Comparison of ENCODE assay signal across 1 cellular context in the genomic region with DNA sequence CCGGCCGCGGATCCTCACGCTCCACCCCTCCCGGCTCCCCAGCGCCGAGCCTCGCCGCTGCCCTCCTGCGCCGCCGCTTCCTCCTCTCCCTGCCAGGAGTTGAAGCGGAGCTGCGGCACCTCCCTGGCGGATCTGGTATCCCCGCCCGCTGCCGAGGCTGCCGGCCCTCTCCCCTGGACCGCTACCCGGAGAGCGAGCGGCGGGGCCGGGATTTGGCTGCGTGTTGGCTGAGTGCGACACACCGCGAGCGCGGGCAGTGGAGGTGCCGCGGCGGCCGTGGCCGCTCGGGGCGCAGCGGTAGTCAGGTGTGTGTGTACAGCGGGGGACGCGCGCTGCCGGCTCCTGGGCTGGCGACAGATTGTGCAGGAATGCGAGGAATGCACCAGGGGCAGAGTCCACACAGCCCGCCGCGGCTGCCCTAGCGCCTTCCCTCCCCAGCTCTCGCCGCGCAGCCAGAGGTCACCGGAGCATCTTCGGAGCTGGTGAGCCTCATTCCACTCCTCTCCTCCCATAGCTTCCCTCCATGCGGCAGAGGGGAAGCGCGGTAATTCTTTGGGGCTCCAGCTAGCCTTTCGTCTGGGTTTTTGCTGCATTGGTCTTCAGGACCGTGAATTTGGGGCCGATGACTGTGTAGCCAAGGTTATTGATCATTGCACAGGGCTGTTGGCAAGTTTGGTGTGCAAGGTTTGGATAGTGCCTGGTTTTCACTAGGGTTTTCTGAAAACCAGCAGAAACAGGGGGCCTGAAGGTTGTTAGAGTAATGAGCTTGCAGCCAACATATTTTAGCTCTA.
TF ChIP-seq lines count a peak whose summit lies in the region.

No MANE protein-coding gene starts in this region.

TF ChIP-seq in HepG2, 621 proteins besides CTCF, POLR2A, EP300 and RAD21 (continued from another document and continues in another):
- TF ChIP-seq SALL1 (CRISPR knock-in tag; IDR thresholded peaks at IDR 0.05) (peak; percentile 99), AHR (CRISPR knock-in tag; IDR thresholded peaks at IDR 0.05) (peak; percentile 74), KLF13 (CRISPR knock-in tag; IDR thresholded peaks at IDR 0.05) (peak; percentile 77; the same call in 1 of the 2 replicates), ZBED4 (CRISPR knock-in tag; IDR thresholded peaks at IDR 0.05; ENCODE audit: borderline replicate concordance) (peak; percentile 84; the same call in 1 of the 2 replicates), REXO4 (CRISPR knock-in tag; IDR thresholded peaks at IDR 0.05; ENCODE audit: borderline replicate concordance) (no peak), PHB2 (IDR thresholded peaks at IDR 0.05; ENCODE audit: partially characterized antibody) (no peak), RFXANK (CRISPR knock-in tag; IDR thresholded peaks at IDR 0.05) (peak; percentile 57; the same call in 1 of the 2 replicates), TP53 (CRISPR knock-in tag; conservative IDR thresholded peaks at IDR 0.05) (peak; percentile 53), ZIK1 (CRISPR knock-in tag; IDR thresholded peaks at IDR 0.05; ENCODE audit: borderline replicate concordance, low read depth) (peak; percentile 96; the same call in 1 of the 2 replicates), ZBTB44 (CRISPR knock-in tag; IDR thresholded peaks at IDR 0.05) (0 out of 2 replicates have a peak, but pooled peaks have one; percentile 72), CREM (IDR thresholded peaks at IDR 0.05) (peak; percentile 35; the same call in 1 of the 2 replicates), CREM (CRISPR knock-in tag; IDR thresholded peaks at IDR 0.05) (no peak), ZNF350 (CRISPR knock-in tag; IDR thresholded peaks at IDR 0.05; ENCODE audit: borderline replicate concordance, low read depth) (peak; percentile 100), DPF2 (CRISPR knock-in tag; IDR thresholded peaks at IDR 0.05; ENCODE audit: borderline replicate concordance, low read depth) (peak; percentile 98), SSRP1 (CRISPR knock-in tag; IDR thresholded peaks at IDR 0.05) (peak; percentile 92; the same call in 1 of the 2 replicates), GABPA (IDR thresholded peaks at IDR 0.05; ENCODE audit: low read depth, low read length) (no peak), GABPA (CRISPR knock-in tag; IDR thresholded peaks at IDR 0.05; ENCODE audit: low read depth) (peak; percentile 36; the same call in 1 of the 2 replicates), ZNF143 (CRISPR knock-in tag; IDR thresholded peaks at IDR 0.05) (peak; percentile 68; the same call in 1 of the 2 replicates), ZNF720 (CRISPR knock-in tag; IDR thresholded peaks at IDR 0.05) (peak; percentile 6; the same call in 1 of the 2 replicates), ZBTB4 (CRISPR knock-in tag; IDR thresholded peaks at IDR 0.05; ENCODE audit: borderline replicate concordance) (peak; percentile 99), TBL1XR1 (IDR thresholded peaks at IDR 0.05; ENCODE audit: borderline replicate concordance, low read length, partially characterized antibody) (peak; percentile 91), ZNF10 (CRISPR knock-in tag; IDR thresholded peaks at IDR 0.05; ENCODE audit: borderline replicate concordance, low read depth) (no peak), HOXA3 (CRISPR knock-in tag; IDR thresholded peaks at IDR 0.05) (peak; percentile 96), PRPF4 (IDR thresholded peaks at IDR 0.05; ENCODE audit: low read depth, low read length, poor library complexity, severe bottlenecking) (no peak), GFI1 (CRISPR knock-in tag; IDR thresholded peaks at IDR 0.05; ENCODE audit: borderline replicate concordance) (peak; percentile 91), ZFP1 (CRISPR knock-in tag; IDR thresholded peaks at IDR 0.05) (peak; percentile 74), SNRNP70 (IDR thresholded peaks at IDR 0.05; ENCODE audit: low read depth, low read length) (no peak), ZNF121 (CRISPR knock-in tag; IDR thresholded peaks at IDR 0.05) (peak; percentile 59), ZFAT (CRISPR knock-in tag; conservative IDR thresholded peaks at IDR 0.05) (0 out of 2 replicates have a peak, but pooled peaks have one; percentile 50), ZBTB38 (CRISPR knock-in tag; IDR thresholded peaks at IDR 0.05) (peak; percentile 95)
- TF ChIP-seq, protein P1, sequence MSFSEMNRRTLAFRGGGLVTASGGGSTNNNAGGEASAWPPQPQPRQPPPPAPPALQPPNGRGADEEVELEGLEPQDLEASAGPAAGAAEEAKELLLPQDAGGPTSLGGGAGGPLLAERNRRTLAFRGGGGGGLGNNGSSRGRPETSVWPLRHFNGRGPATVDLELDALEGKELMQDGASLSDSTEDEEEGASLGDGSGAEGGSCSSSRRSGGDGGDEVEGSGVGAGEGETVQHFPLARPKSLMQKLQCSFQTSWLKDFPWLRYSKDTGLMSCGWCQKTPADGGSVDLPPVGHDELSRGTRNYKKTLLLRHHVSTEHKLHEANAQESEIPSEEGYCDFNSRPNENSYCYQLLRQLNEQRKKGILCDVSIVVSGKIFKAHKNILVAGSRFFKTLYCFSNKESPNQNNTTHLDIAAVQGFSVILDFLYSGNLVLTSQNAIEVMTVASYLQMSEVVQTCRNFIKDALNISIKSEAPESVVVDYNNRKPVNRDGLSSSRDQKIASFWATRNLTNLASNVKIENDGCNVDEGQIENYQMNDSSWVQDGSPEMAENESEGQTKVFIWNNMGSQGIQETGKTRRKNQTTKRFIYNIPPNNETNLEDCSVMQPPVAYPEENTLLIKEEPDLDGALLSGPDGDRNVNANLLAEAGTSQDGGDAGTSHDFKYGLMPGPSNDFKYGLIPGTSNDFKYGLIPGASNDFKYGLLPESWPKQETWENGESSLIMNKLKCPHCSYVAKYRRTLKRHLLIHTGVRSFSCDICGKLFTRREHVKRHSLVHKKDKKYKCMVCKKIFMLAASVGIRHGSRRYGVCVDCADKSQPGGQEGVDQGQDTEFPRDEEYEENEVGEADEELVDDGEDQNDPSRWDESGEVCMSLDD (CRISPR knock-in tag; IDR thresholded peaks at IDR 0.05; ENCODE audit: borderline replicate concordance), result peak; percentile 96
- TF ChIP-seq, protein P2, sequence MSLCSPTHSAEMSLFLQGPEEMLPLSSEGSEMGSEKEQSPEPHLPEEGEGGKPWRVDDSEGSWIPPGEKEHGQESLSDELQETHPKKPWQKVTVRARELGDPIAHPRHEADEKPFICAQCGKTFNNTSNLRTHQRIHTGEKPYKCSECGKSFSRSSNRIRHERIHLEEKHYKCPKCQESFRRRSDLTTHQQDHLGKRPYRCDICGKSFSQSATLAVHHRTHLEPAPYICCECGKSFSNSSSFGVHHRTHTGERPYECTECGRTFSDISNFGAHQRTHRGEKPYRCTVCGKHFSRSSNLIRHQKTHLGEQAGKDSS (CRISPR knock-in tag; IDR thresholded peaks at IDR 0.05; ENCODE audit: borderline replicate concordance, low read depth), result peak; percentile 99
- TF ChIP-seq, protein P3, sequence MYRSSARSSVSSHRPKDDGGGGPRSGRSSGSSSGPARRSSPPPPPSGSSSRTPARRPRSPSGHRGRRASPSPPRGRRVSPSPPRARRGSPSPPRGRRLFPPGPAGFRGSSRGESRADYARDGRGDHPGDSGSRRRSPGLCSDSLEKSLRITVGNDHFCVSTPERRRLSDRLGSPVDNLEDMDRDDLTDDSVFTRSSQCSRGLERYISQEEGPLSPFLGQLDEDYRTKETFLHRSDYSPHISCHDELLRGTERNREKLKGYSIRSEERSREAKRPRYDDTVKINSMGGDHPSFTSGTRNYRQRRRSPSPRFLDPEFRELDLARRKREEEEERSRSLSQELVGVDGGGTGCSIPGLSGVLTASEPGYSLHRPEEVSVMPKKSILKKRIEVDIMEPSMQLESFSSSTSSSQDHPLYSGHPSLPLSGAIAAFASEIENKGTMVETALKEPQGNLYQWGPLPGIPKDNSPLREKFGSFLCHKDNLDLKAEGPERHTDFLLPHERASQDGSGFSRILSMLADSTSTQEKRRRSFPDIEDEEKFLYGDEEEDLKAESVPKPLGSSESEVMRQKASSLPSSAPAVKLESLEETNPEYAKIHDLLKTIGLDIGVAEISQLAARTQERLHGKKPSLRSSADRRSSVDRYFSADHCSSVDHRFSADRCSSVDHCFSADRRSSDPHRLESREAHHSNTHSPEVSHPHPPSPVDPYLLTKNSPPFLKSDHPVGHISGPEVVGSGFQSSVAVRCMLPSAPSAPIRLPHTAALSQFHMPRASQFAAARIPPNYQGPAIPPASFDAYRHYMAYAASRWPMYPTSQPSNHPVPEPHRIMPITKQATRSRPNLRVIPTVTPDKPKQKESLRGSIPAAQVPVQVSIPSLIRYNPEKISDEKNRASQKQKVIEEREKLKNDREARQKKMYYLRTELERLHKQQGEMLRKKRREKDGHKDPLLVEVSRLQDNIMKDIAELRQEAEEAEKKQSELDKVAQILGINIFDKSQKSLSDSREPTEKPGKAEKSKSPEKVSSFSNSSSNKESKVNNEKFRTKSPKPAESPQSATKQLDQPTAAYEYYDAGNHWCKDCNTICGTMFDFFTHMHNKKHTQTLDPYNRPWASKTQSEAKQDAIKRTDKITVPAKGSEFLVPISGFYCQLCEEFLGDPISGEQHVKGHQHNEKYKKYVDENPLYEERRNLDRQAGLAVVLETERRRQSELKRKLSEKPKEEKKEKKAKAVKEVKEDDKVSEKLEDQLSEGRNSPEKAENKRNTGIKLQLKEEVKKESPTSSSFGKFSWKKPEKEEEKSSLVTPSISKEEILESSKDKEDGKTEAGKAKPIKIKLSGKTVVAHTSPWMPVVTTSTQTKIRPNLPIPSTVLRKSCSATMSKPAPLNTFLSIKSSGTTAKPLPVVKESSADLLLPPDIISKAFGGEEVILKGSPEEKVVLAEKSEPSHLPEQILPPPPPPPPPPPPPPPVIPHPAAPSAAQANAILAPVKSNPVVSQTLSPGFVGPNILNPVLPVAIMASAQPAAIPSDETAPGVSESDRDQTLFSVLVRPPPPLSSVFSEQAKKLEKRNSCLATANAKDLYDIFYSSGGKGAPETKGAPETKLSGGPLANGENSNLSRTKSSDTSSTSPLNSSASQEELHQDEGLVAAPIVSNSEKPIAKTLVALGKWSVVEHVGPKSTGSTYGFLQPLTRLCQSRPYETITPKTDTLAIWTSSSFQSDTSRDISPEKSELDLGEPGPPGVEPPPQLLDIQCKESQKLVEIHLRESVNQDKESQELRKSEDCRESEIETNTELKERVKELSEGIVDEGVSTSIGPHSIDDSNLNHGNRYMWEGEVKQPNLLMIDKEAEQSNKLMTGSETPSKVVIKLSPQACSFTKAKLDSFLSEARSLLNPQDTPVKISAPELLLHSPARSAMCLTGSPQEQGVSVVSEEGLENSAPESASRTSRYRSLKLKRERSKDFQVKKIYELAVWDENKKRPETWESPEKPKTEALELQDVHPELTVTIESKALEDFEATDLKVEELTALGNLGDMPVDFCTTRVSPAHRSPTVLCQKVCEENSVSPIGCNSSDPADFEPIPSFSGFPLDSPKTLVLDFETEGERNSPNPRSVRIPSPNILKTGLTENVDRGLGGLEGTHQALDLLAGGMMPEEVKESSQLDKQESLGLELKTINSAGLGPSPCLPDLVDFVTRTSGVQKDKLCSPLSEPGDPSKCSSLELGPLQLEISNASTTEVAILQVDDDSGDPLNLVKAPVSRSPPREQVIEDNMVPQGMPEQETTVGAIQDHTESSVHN (CRISPR knock-in tag; IDR thresholded peaks at IDR 0.05), result peak; percentile 98
